In genomic region chr5:149381986-149382338, GRCh38 we compare ENCODE assay signal across 8 cellular contexts.
A peak's percentile ranks its signal among the peaks of the same experiment; 100 is the strongest.
DNase-seq lines count a peak whose midpoint lies in the region; ATAC-seq lines count a peak whose summit lies in the region.

No MANE protein-coding gene starts in this region.

- peak; percentile 13 to 26 for DNase-seq in NCI-H2081 (lab: John Stamatoyannopoulos, UW)
- no peak for DNase-seq in NCI-H2081 treated with DMSO at 0.1 percent for 48 hours (lab: John Stamatoyannopoulos, UW)
- peak; percentile 21 for DNase-seq in NCI-H774 (lab: John Stamatoyannopoulos, UW)
- peak; percentile 91 for DNase-seq in activated CD8-positive, alpha-beta memory T cell treated with anti-CD3 and anti-CD28 coated beads for 24 hours
- peak; percentile 61 to 67 (median 64) for DNase-seq in effector memory CD8-positive, alpha-beta T cell
- DNase-seq in midbrain (lab: John Stamatoyannopoulos, UW), result peak; percentile 37
- DNase-seq in stimulated activated CD8-positive, alpha-beta memory T cell treated with anti-CD3 and anti-CD28 coated beads, Interleukin-2, amount 100 ng/mL, for 48 hours (ENCODE audit: low read depth in 2 of 2), result peak; percentile 58 to 65

- no peak overlapping the region for H3K27ac Mint-ChIP-seq in effector memory CD8-positive, alpha-beta T cell

- H3K9me3 Mint-ChIP-seq in effector memory CD8-positive, alpha-beta T cell, result no peaks in the 10 kb centered on the region

- H3K4me3 Mint-ChIP-seq in effector memory CD8-positive, alpha-beta T cell, result no peak overlapping the region

- no peaks in the 10 kb centered on the region for H3K36me3 Mint-ChIP-seq in effector memory CD8-positive, alpha-beta T cell (ENCODE audit: insufficient read depth)

- peaks cover 4 to 7% of the 10 kb centered on the region in 2 donors for H3K4me1 Mint-ChIP-seq in effector memory CD8-positive, alpha-beta T cell (ENCODE audit: low read depth in 2 of 2)

- ATAC-seq in HG02884 (IDR thresholded peaks at IDR 0.05; ENCODE audit: unreplicated experiment), result peak; percentile 55
- ATAC-seq in effector memory CD8-positive, alpha-beta T cell (replicated peaks), result peak; percentile 78

- peaks cover 12 to 34% of the 10 kb centered on the region in 2 donors for H3K27me3 Mint-ChIP-seq in effector memory CD8-positive, alpha-beta T cell
